23 cellular contexts compared by ENCODE assay signal in the genomic region with DNA sequence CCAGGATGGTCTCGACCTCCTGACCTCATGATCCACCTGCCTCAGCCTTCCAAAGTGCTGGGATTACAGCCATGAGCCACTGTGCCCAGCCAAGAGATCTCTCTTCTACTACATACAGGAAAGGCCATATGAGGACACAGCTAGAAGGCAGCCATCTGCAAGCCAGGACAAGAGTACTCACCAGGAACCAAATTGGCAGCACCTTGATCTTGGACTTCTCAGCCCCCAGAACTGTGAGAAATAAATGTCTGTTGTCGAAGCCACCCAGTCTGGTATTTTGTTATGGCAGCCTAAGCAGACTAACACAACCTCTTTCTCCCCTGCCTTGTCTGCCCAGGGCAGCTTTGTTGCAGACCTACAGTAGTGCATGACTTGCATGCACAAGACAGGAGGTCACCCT.
"Had no signal": no experiment of that assay in that cellular context is flagged by ENCODE, and none has a peak within 500 bp of the region (broad histone marks: within the 10 kb centered on the region; RNA-seq: fewer than 3 reads in every experiment).

No MANE protein-coding gene starts in this region.

- H3K9me3 Mint-ChIP-seq: activated T-helper 17 cell treated with anti-CD3 and anti-CD28 coated beads, Interleukin-2, amount 50 U/mL, for 72 hours had no signal

- H3K27ac ChIP-seq: brain microvascular endothelial cell, lower lobe of right lung, tibial artery, uterus, WERI-Rb-1 had no signal

- H3K27me3 Mint-ChIP-seq: activated CD8-positive, alpha-beta memory T cell treated with anti-CD3 and anti-CD28 coated beads, Interleukin-2, amount 10 ng/mL, durations not matched to agents 7 days and 5 days; activated T-helper 17 cell treated with anti-CD3 and anti-CD28 coated beads, Interleukin-2, amount 50 U/mL, for 72 hours had no signal

- H3K9me3 ChIP-seq: lower lobe of right lung, tibial artery, uterus had no signal

- H3K4me3 Mint-ChIP-seq: activated CD4-positive, alpha-beta memory T cell treated with anti-CD3 and anti-CD28 coated beads for 36 hours; activated CD8-positive, alpha-beta memory T cell treated with anti-CD3 and anti-CD28 coated beads, Interleukin-2, amount 10 ng/mL, durations not matched to agents 7 days and 5 days; activated T-helper 17 cell treated with anti-CD3 and anti-CD28 coated beads, Interleukin-2, amount 50 U/mL, for 72 hours; effector memory CD8-positive, alpha-beta T cell; mesothelial cell of epicardium; nephron progenitor cell had no signal

- H3K27me3 ChIP-seq: brain microvascular endothelial cell, tibial artery, uterus had no signal

- H3K27ac Mint-ChIP-seq: activated CD4-positive, alpha-beta memory T cell treated with anti-CD3 and anti-CD28 coated beads for 36 hours; activated CD8-positive, alpha-beta memory T cell treated with anti-CD3 and anti-CD28 coated beads, Interleukin-2, amount 10 ng/mL, durations not matched to agents 7 days and 5 days; activated T-helper 17 cell treated with anti-CD3 and anti-CD28 coated beads, Interleukin-2, amount 50 U/mL, for 72 hours; effector memory CD8-positive, alpha-beta T cell; mesothelial cell of epicardium; nephron progenitor cell had no signal

- H3K36me3 ChIP-seq: brain microvascular endothelial cell, lower lobe of right lung, tibial artery, uterus, WERI-Rb-1 had no signal

- ATAC-seq: activated CD8-positive, alpha-beta memory T cell treated with anti-CD3 and anti-CD28 coated beads, Interleukin-2, amount 10 ng/mL, durations not matched to agents 7 days and 5 days; activated T-helper 17 cell treated with anti-CD3 and anti-CD28 coated beads, Interleukin-2, amount 50 U/mL, for 72 hours; effector memory CD8-positive, alpha-beta T cell; left colon; lower lobe of right lung had no signal

- H3K4me1 ChIP-seq: tibial artery, uterus had no signal

- H3K36me3 Mint-ChIP-seq: activated CD8-positive, alpha-beta memory T cell treated with anti-CD3 and anti-CD28 coated beads, Interleukin-2, amount 10 ng/mL, durations not matched to agents 7 days and 5 days; mesothelial cell of epicardium had no signal

- DNase-seq: activated CD4-positive, alpha-beta memory T cell treated with anti-CD3 and anti-CD28 coated beads for 36 hours; activated CD4-positive, alpha-beta T cell treated with anti-CD3 and anti-CD28 coated beads for 4 hours; activated CD8-positive, alpha-beta memory T cell treated with anti-CD3 and anti-CD28 coated beads, Interleukin-2, amount 10 ng/mL, durations not matched to agents 7 days and 5 days; activated naive CD4-positive, alpha-beta T cell; anterior cingulate cortex; brain microvascular endothelial cell; dermis blood vessel endothelial cell; effector memory CD8-positive, alpha-beta T cell; lower lobe of right lung; nephron progenitor cell; occipital lobe; retina; stimulated activated CD4-positive, alpha-beta T cell treated with anti-CD3 and anti-CD28 coated beads, Interleukin-12 subunit alpha, Interleukin-12 subunit beta, amount 100 ng/mL, for 4 hours; stimulated activated CD4-positive, alpha-beta T cell treated with anti-CD3 and anti-CD28 coated beads, Interleukin-1b, Interleukin-23, amount 100 ng/mL, for 48 hours; stimulated activated CD8-positive, alpha-beta memory T cell treated with anti-CD3 and anti-CD28 coated beads, Interleukin-4, amount 100 ng/mL, for 48 hours; stimulated activated naive CD4-positive, alpha-beta T cell; SW 1271; tibial artery; WERI-Rb-1 had no signal

- H3K4me3 ChIP-seq: lower lobe of right lung, tibial artery, uterus had no signal

- H3K4me1 Mint-ChIP-seq: activated CD8-positive, alpha-beta memory T cell treated with anti-CD3 and anti-CD28 coated beads, Interleukin-2, amount 10 ng/mL, durations not matched to agents 7 days and 5 days; activated T-helper 17 cell treated with anti-CD3 and anti-CD28 coated beads, Interleukin-2, amount 50 U/mL, for 72 hours had no signal
